In genomic region chr11:22076215-22076930, GRCh38 we compare ENCODE assay signal across 19 cellular contexts.
"Had no signal": no experiment of that assay in that cellular context is flagged by ENCODE, and none has a peak within 500 bp of the region (broad histone marks: within the 10 kb centered on the region; RNA-seq: fewer than 3 reads in every experiment).

No MANE protein-coding gene starts in this region.

- H3K27me3 ChIP-seq: dorsolateral prefrontal cortex, esophagus muscularis mucosa, gastrocnemius medialis, heart right ventricle, ovary, stomach, transverse colon had no signal

- DNase-seq: cortex of kidney; dorsolateral prefrontal cortex; effector CD8-positive, alpha-beta T cell; gastrocnemius medialis; heart right ventricle; hypothalamus; left ventricle myocardium superior; mesendoderm; naive thymus-derived CD4-positive, alpha-beta T cell; ovary; stimulated activated CD4-positive, alpha-beta T cell treated with anti-CD3 and anti-CD28 coated beads, Interleukin-2, amount 100 ng/mL, for 24 hours; stimulated activated CD4-positive, alpha-beta T cell treated with anti-CD3 and anti-CD28 coated beads, Interleukin-4, amount 100 ng/mL, for 4 hours; stimulated activated naive B cell treated with anti-CD40 and anti-IgM and Interleukin-4, amounts not matched to agents 10 μg/mL and 1 μg/mL and 100 μg/mL, for 72 hours; stomach; substantia nigra; transverse colon had no signal

- H3K4me1 ChIP-seq: esophagus muscularis mucosa, heart right ventricle, stomach, transverse colon had no signal

- ATAC-seq: gastrocnemius medialis; heart right ventricle; left ventricle myocardium superior; naive thymus-derived CD4-positive, alpha-beta T cell; sciatic nerve; stimulated activated naive B cell treated with anti-CD40 and anti-IgM and Interleukin-4, amounts not matched to agents 10 μg/mL and 1 μg/mL and 100 μg/mL, for 72 hours had no signal

- H3K36me3 ChIP-seq: esophagus muscularis mucosa, gastrocnemius medialis, heart right ventricle, ovary, stomach, thoracic aorta, transverse colon had no signal

- H3K9me3 ChIP-seq: esophagus muscularis mucosa, gastrocnemius medialis, ovary, stomach, thoracic aorta, transverse colon had no signal

- H3K4me3 ChIP-seq: dorsolateral prefrontal cortex, esophagus muscularis mucosa, gastrocnemius medialis, heart right ventricle, ovary, stomach, thoracic aorta, transverse colon had no signal

- H3K27ac ChIP-seq: dorsolateral prefrontal cortex, esophagus muscularis mucosa, gastrocnemius medialis, heart right ventricle, ovary, stomach, thoracic aorta, transverse colon had no signal
